8 cellular contexts compared by ENCODE assay signal in the genomic region with DNA sequence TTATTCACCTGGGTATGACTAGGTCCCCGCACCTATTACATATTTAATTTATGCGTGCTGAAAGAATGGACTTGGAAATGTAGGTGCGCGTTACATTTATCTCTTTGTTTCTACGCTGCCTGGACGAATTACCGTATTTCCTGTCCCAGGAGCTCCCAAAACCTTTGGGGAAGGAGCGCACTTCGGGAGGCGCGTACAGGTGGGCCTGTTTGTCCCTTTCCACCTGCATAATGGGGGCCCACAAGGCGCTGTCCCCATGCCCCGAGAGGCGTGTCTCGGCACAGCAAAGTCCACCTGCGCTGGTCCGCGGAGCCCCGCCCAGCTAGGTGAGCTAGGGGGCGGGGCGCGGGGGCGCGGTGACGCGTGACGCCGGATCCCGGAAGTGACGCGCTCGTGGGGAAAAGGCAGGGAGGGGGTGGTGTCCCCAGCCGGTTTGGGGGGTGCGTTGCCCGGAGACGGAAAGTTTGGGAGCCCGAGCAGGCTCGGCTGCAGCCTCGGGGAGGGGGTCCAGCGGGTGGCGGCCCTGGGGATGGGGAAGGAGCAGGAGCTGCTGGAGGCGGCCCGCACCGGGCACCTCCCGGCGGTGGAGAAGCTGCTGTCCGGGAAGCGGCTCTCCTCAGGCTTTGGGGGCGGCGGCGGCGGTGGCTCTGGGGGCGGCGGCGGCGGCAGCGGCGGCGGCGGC. TPM values are rescaled to one million over a fixed set of nuclear protein-coding genes. Genes with fewer than 3 reads are reported as not detected.
DNase-seq lines count a peak whose midpoint lies in the region; ATAC-seq and TF ChIP-seq lines count a peak whose summit lies in the region.

A gene with protein sequence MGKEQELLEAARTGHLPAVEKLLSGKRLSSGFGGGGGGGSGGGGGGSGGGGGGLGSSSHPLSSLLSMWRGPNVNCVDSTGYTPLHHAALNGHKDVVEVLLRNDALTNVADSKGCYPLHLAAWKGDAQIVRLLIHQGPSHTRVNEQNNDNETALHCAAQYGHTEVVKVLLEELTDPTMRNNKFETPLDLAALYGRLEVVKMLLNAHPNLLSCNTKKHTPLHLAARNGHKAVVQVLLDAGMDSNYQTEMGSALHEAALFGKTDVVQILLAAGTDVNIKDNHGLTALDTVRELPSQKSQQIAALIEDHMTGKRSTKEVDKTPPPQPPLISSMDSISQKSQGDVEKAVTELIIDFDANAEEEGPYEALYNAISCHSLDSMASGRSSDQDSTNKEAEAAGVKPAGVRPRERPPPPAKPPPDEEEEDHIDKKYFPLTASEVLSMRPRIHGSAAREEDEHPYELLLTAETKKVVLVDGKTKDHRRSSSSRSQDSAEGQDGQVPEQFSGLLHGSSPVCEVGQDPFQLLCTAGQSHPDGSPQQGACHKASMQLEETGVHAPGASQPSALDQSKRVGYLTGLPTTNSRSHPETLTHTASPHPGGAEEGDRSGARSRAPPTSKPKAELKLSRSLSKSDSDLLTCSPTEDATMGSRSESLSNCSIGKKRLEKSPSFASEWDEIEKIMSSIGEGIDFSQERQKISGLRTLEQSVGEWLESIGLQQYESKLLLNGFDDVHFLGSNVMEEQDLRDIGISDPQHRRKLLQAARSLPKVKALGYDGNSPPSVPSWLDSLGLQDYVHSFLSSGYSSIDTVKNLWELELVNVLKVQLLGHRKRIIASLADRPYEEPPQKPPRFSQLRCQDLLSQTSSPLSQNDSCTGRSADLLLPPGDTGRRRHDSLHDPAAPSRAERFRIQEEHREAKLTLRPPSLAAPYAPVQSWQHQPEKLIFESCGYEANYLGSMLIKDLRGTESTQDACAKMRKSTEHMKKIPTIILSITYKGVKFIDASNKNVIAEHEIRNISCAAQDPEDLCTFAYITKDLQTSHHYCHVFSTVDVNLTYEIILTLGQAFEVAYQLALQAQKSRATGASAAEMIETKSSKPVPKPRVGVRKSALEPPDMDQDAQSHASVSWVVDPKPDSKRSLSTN (plus strand): TSS at position 382 of the 682 bp plus-strand sequence. CDS start 148 bp downstream, at position 530.

- H3K4me1 ChIP-seq in Karpas-422 (ENCODE audit: low read length), result peaks cover 31% of the 10 kb centered on the region

- in situ Hi-C loops in SK-MEL-5 (cut with HindIII; ENCODE audit: low pct_unique_long_range_greater_than_20kb, low sequenced_read_pairs), result no loop called here

- intact Hi-C loops in activated naive CD4-positive, alpha-beta T cell treated with anti-CD3 and anti-CD28 coated beads for 36 hours (cut with micrococcal nuclease), result loop anchor here (1.0 kb wide), 4 partner anchors 23 to 665 kb away; a partner anchor contains a TSS

- no peaks in the 10 kb centered on the region for H3K27me3 Mint-ChIP-seq in activated naive CD4-positive, alpha-beta T cell treated with anti-CD3 and anti-CD28 coated beads for 36 hours (ENCODE audit: low read depth)

- no peaks in the 10 kb centered on the region for H3K9me3 ChIP-seq in Karpas-422 (ENCODE audit: low read length)

- peak; percentile 55 for ATAC-seq in GM19397 (IDR thresholded peaks at IDR 0.05; ENCODE audit: unreplicated experiment)
- ATAC-seq in omental fat pad (ENCODE audit: low FRiP score), result peak; percentile 67

- no peaks in the 10 kb centered on the region for H3K9me3 Mint-ChIP-seq in activated naive CD4-positive, alpha-beta T cell treated with anti-CD3 and anti-CD28 coated beads for 36 hours

- H3K4me3 ChIP-seq in BJ (ENCODE audit: low read depth, low read length), result peak within 1 kb of the TSS; percentile 65
- peak within 1 kb of the TSS; percentile 94 for H3K4me3 ChIP-seq in Karpas-422 (ENCODE audit: low read length)

- peaks cover 64% of the 10 kb centered on the region for H3K79me2 ChIP-seq in Karpas-422 (ENCODE audit: low read length)

- H3K27ac ChIP-seq in Karpas-422 (ENCODE audit: low read length), result peak within 1 kb of the TSS; percentile 45

- POLR2A ChIA-PET in BJ (lab: Charles Lee), result no interaction called here

- H2AFZ ChIP-seq in Karpas-422 (ENCODE audit: low read length), result peak within 1 kb of the TSS; percentile 85

- H3K9ac ChIP-seq in Karpas-422 (ENCODE audit: low read length), result peak within 1 kb of the TSS; percentile 92

- H3K36me3 Mint-ChIP-seq in activated naive CD4-positive, alpha-beta T cell treated with anti-CD3 and anti-CD28 coated beads for 36 hours (ENCODE audit: low read depth), result peaks cover 9% of the 10 kb centered on the region

- H3K27me3 ChIP-seq in BJ (ENCODE audit: control insufficient read depth, insufficient read depth, low read length) (no peaks in the 10 kb centered on the region), Karpas-422 (ENCODE audit: low read length) (no peaks in the 10 kb centered on the region)

- H3K4me1 Mint-ChIP-seq in activated naive CD4-positive, alpha-beta T cell treated with anti-CD3 and anti-CD28 coated beads for 36 hours (ENCODE audit: low read depth), result peaks cover 44% of the 10 kb centered on the region

- no peaks in the 10 kb centered on the region for H3K9me2 ChIP-seq in Karpas-422 (replicated peaks; ENCODE audit: insufficient read depth, low read length)

- peak within 1 kb of the TSS; percentile 96 for H3K27ac Mint-ChIP-seq in activated naive CD4-positive, alpha-beta T cell treated with anti-CD3 and anti-CD28 coated beads for 36 hours

- no peak for DNase-seq in BJ (ENCODE audit: low read depth)
- peak; percentile 94 for DNase-seq in Karpas-422
- DNase-seq in SK-MEL-5 (ENCODE audit: low read depth, low spot score), result peak; percentile 58
- peak; percentile 90 for DNase-seq in activated naive CD4-positive, alpha-beta T cell treated with anti-CD3 and anti-CD28 coated beads for 36 hours
- peak; percentile 71 for DNase-seq in glomerular visceral epithelial cell (ENCODE audit: extremely low spot score)
- peak; percentile 65 for DNase-seq in omental fat pad (ENCODE audit: low spot score)
- peak; percentile 79 for DNase-seq in superior temporal gyrus (ENCODE audit: extremely low spot score)

- CTCF ChIA-PET in BJ (lab: Yijun Ruan, JAX), result interaction anchor here (0.8 to 2.9 kb wide), 5 partner anchors 8 to 725 kb away, joined by 3 to 11 read pairs (median 3); no protein-coding TSS in a partner anchor
- CTCF ChIA-PET in activated naive CD4-positive, alpha-beta T cell treated with anti-CD3 and anti-CD28 coated beads for 36 hours (lab: Charles Lee), result interaction anchor here (1.3 to 1.5 kb wide), 2 partner anchors 97 to 235 kb away, joined by 4 to 6 read pairs; a partner anchor contains a TSS

- no peaks in the 10 kb centered on the region for H3K36me3 ChIP-seq in BJ (ENCODE audit: control insufficient read depth, insufficient read depth, low read length)
- peaks cover 7% of the 10 kb centered on the region; the same call in 1 of the 2 replicates for H3K36me3 ChIP-seq in Karpas-422 (ENCODE audit: insufficient read depth, low read length)

- peak within 1 kb of the TSS; percentile 99 for H3K4me3 Mint-ChIP-seq in activated naive CD4-positive, alpha-beta T cell treated with anti-CD3 and anti-CD28 coated beads for 36 hours

- TF ChIP-seq CTCF in BJ (IDR thresholded peaks at IDR 0.05; ENCODE audit: insufficient read depth, low read depth, low read length) (no peak), omental fat pad (IDR thresholded peaks at IDR 0.05) (no peak)

- peak within 1 kb of the TSS; percentile 95 for H3K4me2 ChIP-seq in Karpas-422 (ENCODE audit: low read depth, low read length, poor library complexity, severe bottlenecking)

- H4K20me1 ChIP-seq in Karpas-422 (ENCODE audit: insufficient read depth, low read depth, low read length), result peaks cover 7% of the 10 kb centered on the region

RNA-seq across cellular contexts. Expression of the gene that starts here (rescaled TPM):
- polyA plus RNA-seq in BJ (2011; rRNA removed), result 3.1 and 4.2 TPM in 2 replicates
- polyA minus RNA-seq in BJ (2011; rRNA and poly(A)+ RNA removed), result 6.3 and 8.2 TPM in 2 replicates
- total RNA-seq in Karpas-422 (2014; rRNA removed; shearing (Covaris generic); ENCODE audit: low replicate concordance), result 7.0 and 10.3 TPM in 2 replicates
- 13.6 and 14.7 TPM in 2 replicates for total RNA-seq in SK-MEL-5 (2014; rRNA removed; shearing (Covaris generic))
- 20.6 and 22.6 TPM in 2 replicates for polyA plus RNA-seq in SK-MEL-5 (2015; cell fraction: cytosol; rRNA removed)
- 21.6 and 24.0 TPM in 2 replicates for polyA plus RNA-seq in SK-MEL-5 (2015; cell fraction: nucleus; rRNA removed)
- 1 to 10 TPM; 6.5 to 6.8 TPM for total RNA-seq in activated naive CD4-positive, alpha-beta T cell treated with anti-CD3 and anti-CD28 coated beads for 36 hours
- total RNA-seq in omental fat pad, result 10 to 100 TPM; 25.7 to 49.7 (median 28.1) TPM
